Comparison of ENCODE assay signal across 11 cellular contexts in genomic region chr9:98536542-98537173, GRCh38.
DNase-seq lines count a peak whose midpoint lies in the region; ATAC-seq, FAIRE-seq and TF ChIP-seq lines count a peak whose summit lies in the region.
"Had no signal": no experiment of that assay in that cellular context is flagged by ENCODE, and none has a peak within 500 bp of the region (broad histone marks: within the 10 kb centered on the region; RNA-seq: fewer than 3 reads in every experiment).

No MANE protein-coding gene starts in this region.

- DNase-seq in SK-N-SH: no peak
- peak; percentile 52 for DNase-seq in NAMALWA (ENCODE audit: low spot score)
- DNase-seq in bronchial epithelial cell (ENCODE audit: low read depth): peak; percentile 26
- peak; percentile 26 to 56 for DNase-seq in stimulated activated CD4-positive, alpha-beta T cell treated with anti-CD3 and anti-CD28 coated beads, Interleukin-2, amount 100 ng/mL, for 24 hours
- DNase-seq in retina: no peak
- no peak for DNase-seq in COLO829 (ENCODE audit: low spot score)
- no peak for DNase-seq in DMS79 (lab: John Stamatoyannopoulos, UW)
- DNase-seq: T-helper 17 cell had no signal

- H3K9me3 ChIP-seq in SK-N-SH: no peaks in the 10 kb centered on the region
- H3K9me3 ChIP-seq: BLaER1 treated with 17β-estradiol and CSF1 and Interleukin-3, amounts not matched to agents 10 nM and 100 nM; pancreas had no signal

- H3K4me2 ChIP-seq in SK-N-SH: no peak overlapping the region
- H3K4me2 ChIP-seq: BLaER1 treated with 17β-estradiol and CSF1 and Interleukin-3, amounts not matched to agents 10 nM and 100 nM had no signal

- no peak for FAIRE-seq in bronchial epithelial cell (lab: Jason Lieb, UNC)
- FAIRE-seq: pancreas had no signal

- H3K36me3 ChIP-seq in SK-N-SH (replicated peaks in 1 of 2; ENCODE audit: control insufficient read depth in 1 of 2, insufficient read depth in 2 of 2, low read length in 1 of 2) (no peaks in the 10 kb centered on the region), bronchial epithelial cell (ENCODE audit: control insufficient read depth, insufficient read depth, low read length) (no peaks in the 10 kb centered on the region)
- H3K36me3 ChIP-seq: BLaER1 treated with 17β-estradiol and CSF1 and Interleukin-3, amounts not matched to agents 10 nM and 100 nM; pancreas had no signal

- no peak for ATAC-seq in SK-N-SH treated with all-trans-retinoic acid at 6 μM for 48 hours
- ATAC-seq: pancreas, T-helper 17 cell had no signal

- WGBS in SK-N-SH (ENCODE audit: low lambda C conversion rate): 25% methylated on average over 7 of the region's 12 CpGs

- no peak overlapping the region for H3K9ac ChIP-seq in SK-N-SH
- H3K9ac ChIP-seq: BLaER1 treated with 17β-estradiol and CSF1 and Interleukin-3, amounts not matched to agents 10 nM and 100 nM had no signal

- TF ChIP-seq CTCF in SK-N-SH (IDR thresholded peaks at IDR 0.05) (peak; percentile 32), bronchial epithelial cell (IDR thresholded peaks at IDR 0.05; ENCODE audit: insufficient read depth, low read length, severe bottlenecking) (peak; percentile 57)

- no peak overlapping the region for H2AFZ ChIP-seq in SK-N-SH (ENCODE audit: low read depth)

- peaks cover 0 to 6% of the 10 kb centered on the region in 2 experiments; a peak in 1 of 4 replicates for H3K4me1 ChIP-seq in SK-N-SH (ENCODE audit: control insufficient read depth in 1 of 2, insufficient read depth in 2 of 2, low read depth in 1 of 2, low read length in 1 of 2)
- H3K4me1 ChIP-seq: BLaER1 treated with 17β-estradiol and CSF1 and Interleukin-3, amounts not matched to agents 10 nM and 100 nM; pancreas had no signal

- no peak overlapping the region for H3K27ac ChIP-seq in SK-N-SH (ENCODE audit: low read depth in 2 of 2, low read length in 1 of 2)
- H3K27ac ChIP-seq: BLaER1 treated with 17β-estradiol and CSF1 and Interleukin-3, amounts not matched to agents 10 nM and 100 nM; pancreas had no signal

- H3K27me3 ChIP-seq in SK-N-SH (ENCODE audit: insufficient read depth) (no peaks in the 10 kb centered on the region), bronchial epithelial cell (ENCODE audit: control insufficient read depth, insufficient read depth, low read length) (peaks cover 4% of the 10 kb centered on the region)
- H3K27me3 ChIP-seq: BLaER1 treated with 17β-estradiol and CSF1 and Interleukin-3, amounts not matched to agents 10 nM and 100 nM; pancreas had no signal

- POLR2A ChIA-PET in SK-N-SH (lab: Yijun Ruan, JAX): no interaction called here

- no peak for TF ChIP-seq RAD21 in SK-N-SH (IDR thresholded peaks at IDR 0.05; ENCODE audit: low read length)

- CTCF ChIA-PET in SK-N-SH (lab: Yijun Ruan, JAX): interaction anchor here (0.6 to 1.4 kb wide), 7 partner anchors 8 to 475 kb away, joined by 3 to 4 read pairs (median 3); no protein-coding TSS in a partner anchor

- no peaks in the 10 kb centered on the region for H3K9me2 ChIP-seq in SK-N-SH

- H4K20me1 ChIP-seq in SK-N-SH (ENCODE audit: insufficient read depth): no peaks in the 10 kb centered on the region
- H4K20me1 ChIP-seq: BLaER1 treated with 17β-estradiol and CSF1 and Interleukin-3, amounts not matched to agents 10 nM and 100 nM had no signal

- H3K79me2 ChIP-seq in SK-N-SH (ENCODE audit: insufficient read depth): no peaks in the 10 kb centered on the region

- H3F3A ChIP-seq in SK-N-SH (replicated peaks; ENCODE audit: insufficient read depth): no peaks in the 10 kb centered on the region

- no peak for TF ChIP-seq EP300 in SK-N-SH (IDR thresholded peaks at IDR 0.05; ENCODE audit: borderline replicate concordance in 1 of 2, low read depth in 1 of 2, low read length in 1 of 2)

- no peak overlapping the region for H3K4me3 ChIP-seq in SK-N-SH (ENCODE audit: low read depth in 2 of 2, low read length in 1 of 2)
- H3K4me3 ChIP-seq in bronchial epithelial cell (ENCODE audit: low read depth, low read length): no peak overlapping the region
- H3K4me3 ChIP-seq: BLaER1 treated with 17β-estradiol and CSF1 and Interleukin-3, amounts not matched to agents 10 nM and 100 nM; pancreas had no signal

TF ChIP-seq in SK-N-SH, 30 proteins besides CTCF, POLR2A, EP300 and RAD21 (continues in another document):
- TF ChIP-seq TAF1 (IDR thresholded peaks at IDR 0.05; ENCODE audit: borderline replicate concordance, low read depth, low read length) (no peak), NRF1 (IDR thresholded peaks at IDR 0.05; ENCODE audit: low read depth, low read length) (no peak), TEAD4 (IDR thresholded peaks at IDR 0.05; ENCODE audit: borderline replicate concordance, insufficient read depth) (no peak), RXRA (IDR thresholded peaks at IDR 0.05; ENCODE audit: borderline replicate concordance, low read depth) (no peak), MXI1 (IDR thresholded peaks at IDR 0.05; ENCODE audit: low read depth, low read length) (no peak), FOXJ3 (CRISPR knock-in tag; IDR thresholded peaks at IDR 0.05) (no peak), RCOR1 (IDR thresholded peaks at IDR 0.05; ENCODE audit: low read length) (no peak), RFX5 (IDR thresholded peaks at IDR 0.05; ENCODE audit: low read length) (no peak), MEF2A (IDR thresholded peaks at IDR 0.05; ENCODE audit: borderline replicate concordance, low read depth) (no peak), FOXM1 (IDR thresholded peaks at IDR 0.05; ENCODE audit: low read depth) (no peak), SIN3A (IDR thresholded peaks at IDR 0.05; ENCODE audit: borderline replicate concordance, low read depth, low read length) (no peak), JUND (IDR thresholded peaks at IDR 0.05) (no peak), ELF1 (IDR thresholded peaks at IDR 0.05) (no peak), ZBTB33 (IDR thresholded peaks at IDR 0.05; ENCODE audit: borderline replicate concordance, low read depth) (no peak), FOSL2 (IDR thresholded peaks at IDR 0.05; ENCODE audit: borderline replicate concordance, low read depth) (no peak), GATA2 (CRISPR knock-in tag; IDR thresholded peaks at IDR 0.05) (no peak)

TF ChIP-seq in SK-N-SH treated with all-trans-retinoic acid at 6 μM for 48 hours, 23 proteins besides CTCF, POLR2A, EP300 and RAD21:
- TF ChIP-seq RARB (CRISPR knock-in tag; IDR thresholded peaks at IDR 0.05) (no peak), POU6F1 (CRISPR knock-in tag; IDR thresholded peaks at IDR 0.05; ENCODE audit: borderline replicate concordance, low read depth) (no peak), OSR1 (CRISPR knock-in tag; IDR thresholded peaks at IDR 0.05) (no peak), BACH2 (CRISPR knock-in tag; IDR thresholded peaks at IDR 0.05; ENCODE audit: borderline replicate concordance) (no peak), PATZ1 (CRISPR knock-in tag; IDR thresholded peaks at IDR 0.05; ENCODE audit: borderline replicate concordance) (no peak), ZNF70 (CRISPR knock-in tag; IDR thresholded peaks at IDR 0.05) (no peak), CSRNP3 (CRISPR knock-in tag; IDR thresholded peaks at IDR 0.05) (no peak), ESRRG (CRISPR knock-in tag; IDR thresholded peaks at IDR 0.05) (no peak), TOX (CRISPR knock-in tag; IDR thresholded peaks at IDR 0.05; ENCODE audit: borderline replicate concordance) (no peak), PPARA (CRISPR knock-in tag; IDR thresholded peaks at IDR 0.05; ENCODE audit: borderline replicate concordance) (no peak)

Comparison
In these comparisons a context has a peak if more than half of its experiments do, and no peak if none do; other contexts are left out.
1. DNase-seq: peak in NAMALWA (single experiment), bronchial epithelial cell (single experiment) and stimulated activated CD4-positive, alpha-beta T cell treated with anti-CD3 and anti-CD28 coated beads, Interleukin-2, amount 100 ng/mL, for 24 hours (2 of 2); none in SK-N-SH (single experiment), retina (single experiment), COLO829 (single experiment) and DMS79 (single experiment).